In genomic region chr3:32456429-32457130, GRCh38 we compare ENCODE assay signal across 12 cellular contexts. TPM values are rescaled to one million over a fixed set of nuclear protein-coding genes. Genes with fewer than 3 reads are reported as not detected.
A peak's percentile ranks its signal among the peaks of the same experiment; 100 is the strongest.
DNase-seq lines count a peak whose midpoint lies in the region; ATAC-seq, FAIRE-seq and TF ChIP-seq lines count a peak whose summit lies in the region.
"Had no signal": no experiment of that assay in that cellular context is flagged by ENCODE, and none has a peak within 500 bp of the region (broad histone marks: within the 10 kb centered on the region; RNA-seq: fewer than 3 reads in every experiment).

No MANE protein-coding gene starts in this region.

- intact Hi-C loops in activated CD4-positive, alpha-beta T cell treated with anti-CD3 and anti-CD28 coated beads, Interleukin-2, amount 10 ng/mL, durations not matched to agents 24 days and 14 days (cut with micrococcal nuclease), result loop anchor here (5.0 kb wide), 1 partner anchor 34 kb away; no protein-coding TSS in a partner anchor

- no peaks in the 10 kb centered on the region for H3K9me3 Mint-ChIP-seq in activated CD4-positive, alpha-beta T cell treated with anti-CD3 and anti-CD28 coated beads, Interleukin-2, amount 10 ng/mL, durations not matched to agents 24 days and 14 days
- peaks cover 0 to 2% (median 0%) of the 10 kb centered on the region in 3 donors for H3K9me3 Mint-ChIP-seq in IgD-negative memory B cell
- H3K9me3 Mint-ChIP-seq: dendritic cell treated with granulocyte-macrophage colony-stimulating factor and Interleukin-4, amounts not matched to agents 40 ng/mL and 50 ng/mL, for 4 days had no signal

- FAIRE-seq in bronchial epithelial cell (lab: Jason Lieb, UNC), result peak; percentile 70

- peak overlapping the region; percentile 30 for H3K4me3 Mint-ChIP-seq in activated CD4-positive, alpha-beta T cell treated with anti-CD3 and anti-CD28 coated beads, Interleukin-2, amount 10 ng/mL, durations not matched to agents 24 days and 14 days
- H3K4me3 Mint-ChIP-seq in IgD-negative memory B cell, result peak overlapping the region in 2 of 4 donors; percentile 75 to 84
- H3K4me3 Mint-ChIP-seq: dendritic cell treated with granulocyte-macrophage colony-stimulating factor and Interleukin-4, amounts not matched to agents 40 ng/mL and 50 ng/mL, for 4 days had no signal

- no peaks in the 10 kb centered on the region for H3K27me3 ChIP-seq in bronchial epithelial cell (ENCODE audit: control insufficient read depth, insufficient read depth, low read length)
- H3K27me3 ChIP-seq: ascending aorta had no signal

- H3K27me3 Mint-ChIP-seq in activated CD4-positive, alpha-beta T cell treated with anti-CD3 and anti-CD28 coated beads, Interleukin-2, amount 10 ng/mL, durations not matched to agents 24 days and 14 days, result no peaks in the 10 kb centered on the region
- H3K27me3 Mint-ChIP-seq in IgD-negative memory B cell, result no peaks in the 10 kb centered on the region
- H3K27me3 Mint-ChIP-seq: dendritic cell treated with granulocyte-macrophage colony-stimulating factor and Interleukin-4, amounts not matched to agents 40 ng/mL and 50 ng/mL, for 4 days had no signal

- TF ChIP-seq CTCF in bronchial epithelial cell (IDR thresholded peaks at IDR 0.05; ENCODE audit: insufficient read depth, low read length, severe bottlenecking), result no peak

- H3K27ac Mint-ChIP-seq in activated CD4-positive, alpha-beta T cell treated with anti-CD3 and anti-CD28 coated beads, Interleukin-2, amount 10 ng/mL, durations not matched to agents 24 days and 14 days, result peak overlapping the region; percentile 90
- H3K27ac Mint-ChIP-seq in IgD-negative memory B cell, result peak overlapping the region; percentile 92 to 97 (median 94)

- H3K4me3 ChIP-seq in bronchial epithelial cell (ENCODE audit: low read depth, low read length), result no peak overlapping the region
- H3K4me3 ChIP-seq: ascending aorta had no signal

- no peak for ATAC-seq in HG03521 (IDR thresholded peaks at IDR 0.05; ENCODE audit: unreplicated experiment)
- no peak for ATAC-seq in HG03045 (IDR thresholded peaks at IDR 0.05; ENCODE audit: unreplicated experiment)
- ATAC-seq: right cardiac atrium had no signal

- peaks cover 42% of the 10 kb centered on the region for H3K4me1 Mint-ChIP-seq in activated CD4-positive, alpha-beta T cell treated with anti-CD3 and anti-CD28 coated beads, Interleukin-2, amount 10 ng/mL, durations not matched to agents 24 days and 14 days
- H3K4me1 Mint-ChIP-seq in IgD-negative memory B cell, result peaks cover 39 to 50% (median 40%) of the 10 kb centered on the region in 3 donors

- peaks cover 32% of the 10 kb centered on the region for H3K36me3 Mint-ChIP-seq in activated CD4-positive, alpha-beta T cell treated with anti-CD3 and anti-CD28 coated beads, Interleukin-2, amount 10 ng/mL, durations not matched to agents 24 days and 14 days (ENCODE audit: low read depth)
- peaks cover 4% of the 10 kb centered on the region for H3K36me3 Mint-ChIP-seq in IgD-negative memory B cell

- peaks cover 1% of the 10 kb centered on the region for H3K36me3 ChIP-seq in bronchial epithelial cell (ENCODE audit: control insufficient read depth, insufficient read depth, low read length)
- H3K36me3 ChIP-seq: ascending aorta had no signal

- DNase-seq in activated CD4-positive, alpha-beta T cell treated with anti-CD3 and anti-CD28 coated beads, Interleukin-2, amount 10 ng/mL, durations not matched to agents 24 days and 14 days, result no peak
- DNase-seq in activated CD4-positive, alpha-beta T cell treated with anti-CD3 and anti-CD28 coated beads, Interleukin-2, amount 50 U/mL, for 1 hour, result no peak
- DNase-seq in bronchial epithelial cell (ENCODE audit: low read depth), result no peak
- peak; percentile 24 for DNase-seq in stimulated activated CD8-positive, alpha-beta memory T cell treated with anti-CD3 and anti-CD28 coated beads, Interleukin-4, amount 100 ng/mL, for 48 hours
- no peak for DNase-seq in anterior cingulate cortex (lab: John Stamatoyannopoulos, UW)
- DNase-seq: right cardiac atrium; stimulated activated CD4-positive, alpha-beta T cell treated with anti-CD3 and anti-CD28 coated beads, Interleukin-1b, Interleukin-23, amount 100 ng/mL, for 48 hours had no signal

RNA-seq across cellular contexts. Expression of gene CMTM6, which starts 46.1 kb away (rescaled TPM):
- total RNA-seq in activated CD4-positive, alpha-beta T cell treated with anti-CD3 and anti-CD28 coated beads, Interleukin-2, amount 10 ng/mL, durations not matched to agents 24 days and 14 days, result 79.3 and 79.6 TPM in 2 replicates
- polyA plus RNA-seq in IgD-negative memory B cell, result 125 TPM
- 95.8 and 98.3 TPM in 2 replicates for total RNA-seq in bronchial epithelial cell
